Comparison of ENCODE assay signal across 1 cellular context in the genomic region with DNA sequence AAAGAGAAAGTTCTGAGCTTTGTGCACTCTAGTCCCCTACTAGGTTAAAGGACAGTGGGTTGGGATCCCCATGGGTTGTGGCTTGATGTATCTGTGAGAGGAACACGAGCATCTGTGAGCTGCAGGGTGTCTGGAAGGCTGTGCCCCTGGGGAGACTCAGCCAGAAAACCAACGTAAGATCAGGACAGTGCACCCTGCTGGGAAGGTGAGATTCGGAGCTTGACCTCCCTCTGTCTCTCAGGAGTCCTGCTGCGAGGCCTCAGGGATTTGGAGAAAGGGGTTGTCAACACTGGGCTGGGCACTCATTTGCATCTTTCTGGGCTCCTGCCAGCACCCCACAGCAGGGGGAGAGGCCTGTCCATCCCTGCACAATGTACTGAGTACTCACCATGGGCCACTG.
TF ChIP-seq lines count a peak whose summit lies in the region.

No MANE protein-coding gene starts in this region.

TF ChIP-seq in IMR-90, 13 proteins besides CTCF, POLR2A, EP300 and RAD21:
- no peak for TF ChIP-seq MXI1 (IDR thresholded peaks at IDR 0.05; ENCODE audit: borderline replicate concordance, low read depth, low read length)
- TF ChIP-seq, protein P1, sequence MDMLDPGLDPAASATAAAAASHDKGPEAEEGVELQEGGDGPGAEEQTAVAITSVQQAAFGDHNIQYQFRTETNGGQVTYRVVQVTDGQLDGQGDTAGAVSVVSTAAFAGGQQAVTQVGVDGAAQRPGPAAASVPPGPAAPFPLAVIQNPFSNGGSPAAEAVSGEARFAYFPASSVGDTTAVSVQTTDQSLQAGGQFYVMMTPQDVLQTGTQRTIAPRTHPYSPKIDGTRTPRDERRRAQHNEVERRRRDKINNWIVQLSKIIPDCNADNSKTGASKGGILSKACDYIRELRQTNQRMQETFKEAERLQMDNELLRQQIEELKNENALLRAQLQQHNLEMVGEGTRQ (IDR thresholded peaks at IDR 0.05; ENCODE audit: low read depth, low read length), result no peak
- TF ChIP-seq MAFK (IDR thresholded peaks at IDR 0.05; ENCODE audit: low read depth, low read length), result no peak
- no peak for TF ChIP-seq SMC3 (IDR thresholded peaks at IDR 0.05; ENCODE audit: low read depth, low read length)
- TF ChIP-seq CHD1 (IDR thresholded peaks at IDR 0.05; ENCODE audit: low read depth, low read length), result no peak
- TF ChIP-seq FOS (IDR thresholded peaks at IDR 0.05; ENCODE audit: low read depth, low read length), result no peak
- no peak for TF ChIP-seq CEBPB (IDR thresholded peaks at IDR 0.05; ENCODE audit: low read depth, low read length)
- no peak for TF ChIP-seq RCOR1 (IDR thresholded peaks at IDR 0.05; ENCODE audit: insufficient replicate concordance, low read length)
- TF ChIP-seq MAZ (IDR thresholded peaks at IDR 0.05; ENCODE audit: borderline replicate concordance, low read depth, low read length), result no peak
- no peak for TF ChIP-seq RFX5 (IDR thresholded peaks at IDR 0.05; ENCODE audit: low read depth, low read length)
- TF ChIP-seq NFE2L2 (IDR thresholded peaks at IDR 0.05; ENCODE audit: low read depth, low read length), result no peak
- TF ChIP-seq BHLHE40 (IDR thresholded peaks at IDR 0.05; ENCODE audit: low read depth, low read length), result no peak
- TF ChIP-seq ELK1 (IDR thresholded peaks at IDR 0.05; ENCODE audit: borderline replicate concordance, low read depth, low read length), result no peak
